In genomic region chr6:16760536-16761468, GRCh38 we compare ENCODE assay signal across 8 cellular contexts. TPM values are rescaled to one million over a fixed set of nuclear protein-coding genes. Genes with fewer than 3 reads are reported as not detected.
A peak's percentile ranks its signal among the peaks of the same experiment; 100 is the strongest.
DNase-seq lines count a peak whose midpoint lies in the region; ATAC-seq and TF ChIP-seq lines count a peak whose summit lies in the region.

TSS of gene ATXN1 (minus strand) at chr6:16761460.

- peak; percentile 35 for DNase-seq in T-helper 2 cell treated with Interferon-gamma antibody and Interleukin-4, amounts not matched to agents 5 μg/mL and 100 μg/mL, for 36 hours (ENCODE audit: low spot score)
- DNase-seq in body of pancreas (peak; percentile 65 to 75 (median 70)), sciatic nerve (ENCODE audit: low spot score) (peak; percentile 75), NCI-H1694 treated with DMSO at 0.1 percent for 48 hours (lab: John Stamatoyannopoulos, UW) (no peak), NCI-H2107 (lab: John Stamatoyannopoulos, UW) (no peak)

- intact Hi-C loops in body of pancreas (cut with DNase I) (no loop called here), sciatic nerve (cut with DNase I) (loop anchor here (10.0 kb wide), 2 partner anchors 246 to 426 kb away; no protein-coding TSS in a partner anchor)

- H3K36me3 Mint-ChIP-seq in T-helper 2 cell treated with Interferon-gamma antibody and Interleukin-4, amounts not matched to agents 5 μg/mL and 100 μg/mL, for 36 hours (ENCODE audit: low read depth) = peaks cover 22% of the 10 kb centered on the region

- peak within 1 kb of the TSS; percentile 93 to 99 (median 97) for H3K27ac ChIP-seq in body of pancreas

- H3K27me3 Mint-ChIP-seq in T-helper 2 cell treated with Interferon-gamma antibody and Interleukin-4, amounts not matched to agents 5 μg/mL and 100 μg/mL, for 36 hours (ENCODE audit: low read depth) = no peaks in the 10 kb centered on the region

- peak within 1 kb of the TSS; percentile 93 for H3K4me3 Mint-ChIP-seq in T-helper 2 cell treated with Interferon-gamma antibody and Interleukin-4, amounts not matched to agents 5 μg/mL and 100 μg/mL, for 36 hours

- H3K36me3 ChIP-seq in body of pancreas (replicated peaks in 1 of 2; ENCODE audit: insufficient read depth in 1 of 2, low read depth in 2 of 2) = no peaks in the 10 kb centered on the region
- no peaks in the 10 kb centered on the region for H3K36me3 ChIP-seq in iPS-15b (ENCODE audit: control insufficient read depth, insufficient read depth, low read length)

- peak; percentile 25 to 90 (median 83) for TF ChIP-seq POLR2A in body of pancreas (IDR thresholded peaks at IDR 0.05)

- no peaks in the 10 kb centered on the region for H3K9me3 Mint-ChIP-seq in T-helper 2 cell treated with Interferon-gamma antibody and Interleukin-4, amounts not matched to agents 5 μg/mL and 100 μg/mL, for 36 hours

- peak within 1 kb of the TSS; percentile 97 for H3K27ac Mint-ChIP-seq in T-helper 2 cell treated with Interferon-gamma antibody and Interleukin-4, amounts not matched to agents 5 μg/mL and 100 μg/mL, for 36 hours

- peaks cover 12% of the 10 kb centered on the region for H3K4me1 ChIP-seq in body of pancreas
- H3K4me1 ChIP-seq in iPS-15b (ENCODE audit: control insufficient read depth, insufficient read depth, low read length) = peaks cover 15% of the 10 kb centered on the region

- H3K4me3 ChIP-seq in GM12875 (ENCODE audit: low read depth, low read length) (peak within 1 kb of the TSS; percentile 57), body of pancreas (peak within 1 kb of the TSS; percentile 58 to 60), iPS-15b (ENCODE audit: low read depth, low read length) (peak within 1 kb of the TSS; percentile 77)

- H3K9me3 ChIP-seq in body of pancreas (no peaks in the 10 kb centered on the region), iPS-15b (ENCODE audit: control insufficient read depth, insufficient read depth, low read length) (no peaks in the 10 kb centered on the region)

- 0 to 1% methylated on average over 22 to 46 of the region's 79 CpGs for WGBS in body of pancreas, 2 donors

- H3K9ac ChIP-seq in iPS-15b (ENCODE audit: low read depth, low read length) = peak within 1 kb of the TSS; percentile 70

- peaks cover 51% of the 10 kb centered on the region for H3K4me1 Mint-ChIP-seq in T-helper 2 cell treated with Interferon-gamma antibody and Interleukin-4, amounts not matched to agents 5 μg/mL and 100 μg/mL, for 36 hours (ENCODE audit: low read depth)

- ATAC-seq in HG03159 (IDR thresholded peaks at IDR 0.05; ENCODE audit: unreplicated experiment) (peak; percentile 4), body of pancreas (peak; percentile 21), sciatic nerve (peak; percentile 17)

- TF ChIP-seq CTCF in GM12875 (IDR thresholded peaks at IDR 0.05; ENCODE audit: borderline replicate concordance, insufficient read depth, low read depth, low read length) = no peak
- no peak for TF ChIP-seq CTCF in body of pancreas (IDR thresholded peaks at IDR 0.05)

- H3K27me3 ChIP-seq in body of pancreas (no peaks in the 10 kb centered on the region), iPS-15b (ENCODE audit: control insufficient read depth, insufficient read depth, low read length) (peaks cover 5% of the 10 kb centered on the region)

RNA-seq across cellular contexts. Expression of gene ATXN1, which starts in this region (rescaled TPM):
- total RNA-seq in body of pancreas (10 to 100 TPM; 24.6 to 24.7 TPM), sciatic nerve (70.0 TPM)

Comparison
In these comparisons a context has a peak if more than half of its experiments do, and no peak if none do; other contexts are left out.
1. DNase-seq: peak in T-helper 2 cell treated with Interferon-gamma antibody and Interleukin-4, amounts not matched to agents 5 μg/mL and 100 μg/mL, for 36 hours (single experiment), body of pancreas (4 of 4) and sciatic nerve (single experiment); none in NCI-H1694 treated with DMSO at 0.1 percent for 48 hours (single experiment) and NCI-H2107 (single experiment).
2. Peak in every context shown above with its lines, with median percentiles within 50 percentile points of each other: H3K4me3 ChIP-seq and ATAC-seq.